Comparison of ENCODE assay signal across 35 cellular contexts in the genomic region with DNA sequence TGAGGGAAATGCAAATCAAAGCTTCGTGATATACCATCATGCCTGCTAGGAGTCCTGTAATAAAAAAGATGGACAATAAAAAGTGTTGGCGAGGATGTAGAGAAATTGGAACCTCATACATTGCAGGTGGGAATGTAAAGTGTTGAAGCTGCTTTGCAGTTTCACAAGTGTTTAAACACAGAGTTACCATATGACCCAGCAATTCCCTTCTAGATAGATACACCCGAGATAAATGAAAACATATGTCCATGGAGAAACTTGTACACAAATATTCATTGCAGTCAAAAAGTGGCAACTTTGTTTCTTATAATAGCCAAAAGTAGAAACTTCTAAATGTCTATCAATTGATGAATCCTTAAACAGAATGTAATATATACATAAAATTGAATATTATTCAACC. TPM values are rescaled to one million over a fixed set of nuclear protein-coding genes. Genes with fewer than 3 reads are reported as not detected.
"Had no signal": no experiment of that assay in that cellular context is flagged by ENCODE, and none has a peak within 500 bp of the region (broad histone marks: within the 10 kb centered on the region; RNA-seq: fewer than 3 reads in every experiment).

No MANE protein-coding gene starts in this region.

- H3K9ac ChIP-seq: KMS-11 had no signal

- H3K4me2 ChIP-seq: KMS-11 had no signal

- H3K27me3 ChIP-seq: SJCRH30 had no signal

- H3K27me3 Mint-ChIP-seq: activated CD4-positive, alpha-beta T cell treated with anti-CD3 and anti-CD28 coated beads, Interleukin-2, amount 10 ng/mL, durations not matched to agents 24 days and 14 days; activated CD8-positive, alpha-beta T cell treated with anti-CD3 and anti-CD28 coated beads for 36 hours; activated naive CD4-positive, alpha-beta T cell treated with anti-CD3 and anti-CD28 coated beads, Interleukin-2, amount 50 U/mL, for 24 hours; activated naive CD8-positive, alpha-beta T cell treated with anti-CD3 and anti-CD28 coated beads, Interleukin-2, amount 10 ng/mL, durations not matched to agents 7 days and 5 days; brain; T-cell had no signal

- H3K4me3 Mint-ChIP-seq: activated CD4-positive, alpha-beta T cell treated with anti-CD3 and anti-CD28 coated beads, Interleukin-2, amount 10 ng/mL, durations not matched to agents 24 days and 14 days; activated CD8-positive, alpha-beta T cell treated with anti-CD3 and anti-CD28 coated beads for 36 hours; activated naive CD4-positive, alpha-beta T cell treated with anti-CD3 and anti-CD28 coated beads, Interleukin-2, amount 50 U/mL, for 24 hours; activated naive CD8-positive, alpha-beta T cell treated with anti-CD3 and anti-CD28 coated beads, Interleukin-2, amount 10 ng/mL, durations not matched to agents 7 days and 5 days; brain; T-cell had no signal

- H3K27ac ChIP-seq: KMS-11, SJCRH30, SK-N-MC, WERI-Rb-1 had no signal

- DNase-seq: activated CD4-positive, alpha-beta T cell treated with anti-CD3 and anti-CD28 coated beads, Interleukin-2, amount 10 ng/mL, durations not matched to agents 24 days and 14 days; activated CD4-positive, alpha-beta T cell treated with anti-CD3 and anti-CD28 coated beads, Interleukin-2, amount 50 U/mL, for 4 hours; activated CD4-positive, CD25-positive, alpha-beta regulatory T cell; activated CD8-positive, alpha-beta T cell treated with anti-CD3 and anti-CD28 coated beads for 36 hours; activated gamma-delta T cell; activated naive CD4-positive, alpha-beta T cell treated with Interleukin-2 at 50 U/mL for 16 hours; activated naive CD8-positive, alpha-beta T cell treated with anti-CD3 and anti-CD28 coated beads, Interleukin-2, amount 10 ng/mL, durations not matched to agents 7 days and 5 days; activated T-cell treated with anti-CD3 and anti-CD28 coated beads, Interleukin-2, amount 50 U/mL, for 1 hour; anterior cingulate cortex; central memory CD4-positive, alpha-beta T cell; MM.1S; MV-4-11; NCI-H1092; NCI-H1436 treated with DMSO at 0.1 percent for 48 hours; NCI-H1694 treated with DMSO at 0.1 percent for 48 hours; NCI-H2029; NCI-H345; NCI-H524 treated with DMSO at 0.1 percent for 48 hours; SHP77; SJCRH30; T-cell; T-helper 2 cell; T1000; WERI-Rb-1 had no signal

- H3K4me1 ChIP-seq: SJCRH30 had no signal

- H3K9me3 ChIP-seq: SJCRH30 had no signal

- H3K9me3 Mint-ChIP-seq: activated CD4-positive, alpha-beta T cell treated with anti-CD3 and anti-CD28 coated beads, Interleukin-2, amount 10 ng/mL, durations not matched to agents 24 days and 14 days; activated CD8-positive, alpha-beta T cell treated with anti-CD3 and anti-CD28 coated beads for 36 hours; activated naive CD4-positive, alpha-beta T cell treated with anti-CD3 and anti-CD28 coated beads, Interleukin-2, amount 50 U/mL, for 24 hours; activated naive CD8-positive, alpha-beta T cell treated with anti-CD3 and anti-CD28 coated beads, Interleukin-2, amount 10 ng/mL, durations not matched to agents 7 days and 5 days; activated T-helper 2 cell treated with anti-CD3 and anti-CD28 coated beads, Interferon-gamma antibody, Interleukin-2, Interleukin-4, amounts not matched to agents 10 μg/mL and 5 μg/mL and 100 μg/mL, durations not matched to agents 14 hours and 24 hours and 36 hours; brain; T-cell had no signal

- H3K4me3 ChIP-seq: SJCRH30, SK-N-MC had no signal

- ATAC-seq: activated CD8-positive, alpha-beta T cell treated with anti-CD3 and anti-CD28 coated beads for 36 hours; Panc1; T-cell had no signal

- H3K27ac Mint-ChIP-seq: activated CD4-positive, alpha-beta T cell treated with anti-CD3 and anti-CD28 coated beads, Interleukin-2, amount 10 ng/mL, durations not matched to agents 24 days and 14 days; activated CD8-positive, alpha-beta T cell treated with anti-CD3 and anti-CD28 coated beads for 36 hours; activated naive CD4-positive, alpha-beta T cell treated with anti-CD3 and anti-CD28 coated beads, Interleukin-2, amount 50 U/mL, for 24 hours; activated naive CD8-positive, alpha-beta T cell treated with anti-CD3 and anti-CD28 coated beads, Interleukin-2, amount 10 ng/mL, durations not matched to agents 7 days and 5 days; activated T-helper 2 cell treated with anti-CD3 and anti-CD28 coated beads, Interferon-gamma antibody, Interleukin-2, Interleukin-4, amounts not matched to agents 10 μg/mL and 5 μg/mL and 100 μg/mL, durations not matched to agents 14 hours and 24 hours and 36 hours; brain; T-cell had no signal

RNA-seq across cellular contexts. Expression of gene ERVFRD-1, which starts 20.7 kb away (rescaled TPM):
- total RNA-seq: activated CD4-positive, alpha-beta T cell treated with anti-CD3 and anti-CD28 coated beads, Interleukin-2, amount 10 ng/mL, durations not matched to agents 24 days and 14 days; activated CD8-positive, alpha-beta memory T cell treated with anti-CD3 and anti-CD28 coated beads for 36 hours; activated CD8-positive, alpha-beta T cell treated with anti-CD3 and anti-CD28 coated beads for 36 hours; activated naive CD8-positive, alpha-beta T cell treated with anti-CD3 and anti-CD28 coated beads, Interleukin-2, amount 10 ng/mL, durations not matched to agents 7 days and 5 days; activated T-helper 2 cell treated with anti-CD3 and anti-CD28 coated beads, Interferon-gamma antibody, Interleukin-2, Interleukin-4, amounts not matched to agents 10 μg/mL and 5 μg/mL and 100 μg/mL, durations not matched to agents 14 hours and 24 hours and 36 hours; cerebellum; LHCN-M2; NCI-H460; RPMI7951; SJCRH30 had no signal
